13 cellular contexts compared by ENCODE assay signal in genomic region chr2:136582631-136583205, GRCh38.
DNase-seq lines count a peak whose midpoint lies in the region; ATAC-seq and TF ChIP-seq lines count a peak whose summit lies in the region.
"Had no signal": no experiment of that assay in that cellular context is flagged by ENCODE, and none has a peak within 500 bp of the region (broad histone marks: within the 10 kb centered on the region; RNA-seq: fewer than 3 reads in every experiment).

No MANE protein-coding gene starts in this region.

- no peak overlapping the region for H3K4me3 ChIP-seq in NB4 (ENCODE audit: low read depth, low read length)
- H3K4me3 ChIP-seq in prostate gland, result no peak overlapping the region

- TF ChIP-seq POLR2A in NB4 (IDR thresholded peaks at IDR 0.05; ENCODE audit: extremely low read depth, insufficient read length) (no peak), prostate gland (IDR thresholded peaks at IDR 0.05) (no peak)

- H3K27me3 ChIP-seq in prostate gland (replicated peaks; ENCODE audit: insufficient read depth), result no peaks in the 10 kb centered on the region

- no peak overlapping the region for H3K4me3 Mint-ChIP-seq in activated naive CD4-positive, alpha-beta T cell treated with anti-CD3 and anti-CD28 coated beads for 36 hours
- no peak overlapping the region for H3K4me3 Mint-ChIP-seq in effector memory CD8-positive, alpha-beta T cell

- WGBS in prostate gland, result 24% methylated on average over 4 of the region's 4 CpGs

- H3K9me3 ChIP-seq in prostate gland, result no peaks in the 10 kb centered on the region

- no peaks in the 10 kb centered on the region for H3K36me3 ChIP-seq in prostate gland

- H3K4me1 Mint-ChIP-seq in activated naive CD4-positive, alpha-beta T cell treated with anti-CD3 and anti-CD28 coated beads for 36 hours (ENCODE audit: low read depth), result no peaks in the 10 kb centered on the region
- H3K4me1 Mint-ChIP-seq in effector memory CD8-positive, alpha-beta T cell (ENCODE audit: low read depth in 2 of 2), result no peaks in the 10 kb centered on the region

- TF ChIP-seq CTCF in NB4 (IDR thresholded peaks at IDR 0.05; ENCODE audit: low read depth, low read length), result no peak
- TF ChIP-seq CTCF in prostate gland (IDR thresholded peaks at IDR 0.05), result no peak

- ATAC-seq in HG02798 (IDR thresholded peaks at IDR 0.05; ENCODE audit: poor library complexity, unreplicated experiment), result no peak
- no peak for ATAC-seq in effector memory CD8-positive, alpha-beta T cell (replicated peaks)
- ATAC-seq: Panc1 had no signal

- no peak overlapping the region for H3K27ac ChIP-seq in prostate gland
- H3K27ac ChIP-seq: C4-2B had no signal

- no peak overlapping the region for H3K27ac Mint-ChIP-seq in activated naive CD4-positive, alpha-beta T cell treated with anti-CD3 and anti-CD28 coated beads for 36 hours
- no peak overlapping the region for H3K27ac Mint-ChIP-seq in effector memory CD8-positive, alpha-beta T cell
- H3K27ac Mint-ChIP-seq: activated T-helper 2 cell treated with anti-CD3 and anti-CD28 coated beads, Interferon-gamma antibody, Interleukin-2, Interleukin-4, amounts not matched to agents 10 μg/mL and 5 μg/mL and 100 μg/mL, durations not matched to agents 14 hours and 24 hours and 36 hours had no signal

- DNase-seq in activated naive CD4-positive, alpha-beta T cell treated with anti-CD3 and anti-CD28 coated beads for 36 hours, result peak; percentile 47
- no peak for DNase-seq in activated naive CD4-positive, alpha-beta T cell (lab: John Stamatoyannopoulos, UW)
- DNase-seq in NB4 (ENCODE audit: low read depth) (peak; percentile 54), dermis blood vessel endothelial cell (peak; percentile 22), prostate gland (ENCODE audit: low spot score) (peak; percentile 28), NCI-H446 treated with DMSO at 0.1 percent for 48 hours (lab: John Stamatoyannopoulos, UW) (no peak)
- DNase-seq in effector memory CD8-positive, alpha-beta T cell, result no peak
- DNase-seq: posterior cingulate gyrus; stimulated activated naive CD4-positive, alpha-beta T cell treated with Interleukin-2 at 50 U/mL for 16 hours had no signal

- no peaks in the 10 kb centered on the region for H3K27me3 Mint-ChIP-seq in activated naive CD4-positive, alpha-beta T cell treated with anti-CD3 and anti-CD28 coated beads for 36 hours (ENCODE audit: low read depth)
- peaks cover 0 to under 1% of the 10 kb centered on the region in 2 donors for H3K27me3 Mint-ChIP-seq in effector memory CD8-positive, alpha-beta T cell

- intact Hi-C loops in activated naive CD4-positive, alpha-beta T cell treated with anti-CD3 and anti-CD28 coated beads for 36 hours (cut with micrococcal nuclease), result loop anchor here (1.0 kb wide), 1 partner anchor 55 kb away; no protein-coding TSS in a partner anchor
- intact Hi-C loops in prostate gland (cut with DNase I), result no loop called here

- CTCF ChIA-PET in activated naive CD4-positive, alpha-beta T cell treated with anti-CD3 and anti-CD28 coated beads for 36 hours (lab: Charles Lee), result no interaction called here

- H3K36me3 Mint-ChIP-seq in activated naive CD4-positive, alpha-beta T cell treated with anti-CD3 and anti-CD28 coated beads for 36 hours (ENCODE audit: low read depth), result no peaks in the 10 kb centered on the region
- H3K36me3 Mint-ChIP-seq in effector memory CD8-positive, alpha-beta T cell (ENCODE audit: insufficient read depth), result no peaks in the 10 kb centered on the region

- no peaks in the 10 kb centered on the region for H3K9me3 Mint-ChIP-seq in activated naive CD4-positive, alpha-beta T cell treated with anti-CD3 and anti-CD28 coated beads for 36 hours
- H3K9me3 Mint-ChIP-seq in effector memory CD8-positive, alpha-beta T cell, result peaks cover 0 to 2% of the 10 kb centered on the region in 2 donors
- H3K9me3 Mint-ChIP-seq: activated T-helper 2 cell treated with anti-CD3 and anti-CD28 coated beads, Interferon-gamma antibody, Interleukin-2, Interleukin-4, amounts not matched to agents 10 μg/mL and 5 μg/mL and 100 μg/mL, durations not matched to agents 14 hours and 24 hours and 36 hours had no signal

- H3K4me1 ChIP-seq in prostate gland (replicated peaks), result no peaks in the 10 kb centered on the region

Comparison
In these comparisons a context has a peak if more than half of its experiments do, and no peak if none do; other contexts are left out.
1. DNase-seq: peak in activated naive CD4-positive, alpha-beta T cell treated with anti-CD3 and anti-CD28 coated beads for 36 hours (single experiment), NB4 (single experiment), dermis blood vessel endothelial cell (single experiment) and prostate gland (single experiment); none in activated naive CD4-positive, alpha-beta T cell (0 of 4), effector memory CD8-positive, alpha-beta T cell (0 of 3) and NCI-H446 treated with DMSO at 0.1 percent for 48 hours (single experiment).